Comparison of ENCODE assay signal across 23 cellular contexts in genomic region chr4:159770398-159770797, GRCh38.
"Had no signal": no experiment of that assay in that cellular context is flagged by ENCODE, and none has a peak within 500 bp of the region (broad histone marks: within the 10 kb centered on the region; RNA-seq: fewer than 3 reads in every experiment).

No MANE protein-coding gene starts in this region.

- H3K36me3 ChIP-seq: colonic mucosa, vagina had no signal

- H3K27ac ChIP-seq: colonic mucosa, dorsolateral prefrontal cortex, testis, vagina had no signal

- H3K4me3 ChIP-seq: colonic mucosa, dorsolateral prefrontal cortex, testis, vagina had no signal

- H3K27me3 ChIP-seq: colonic mucosa, dorsolateral prefrontal cortex, testis, vagina had no signal

- ATAC-seq: activated CD8-positive, alpha-beta T cell treated with anti-CD3 and anti-CD28 coated beads, Interleukin-2, amount 10 ng/mL, durations not matched to agents 7 days and 5 days; effector memory CD8-positive, alpha-beta T cell; esophagus mucosa; left ventricle myocardium superior; sciatic nerve; stimulated activated naive B cell treated with anti-CD40 and anti-IgM and Interleukin-4, amounts not matched to agents 10 μg/mL and 1 μg/mL and 100 μg/mL, for 72 hours had no signal

- H3K4me1 ChIP-seq: colonic mucosa, testis, vagina had no signal

- H3K9me3 ChIP-seq: colonic mucosa, testis, vagina had no signal

- DNase-seq: activated CD4-positive, alpha-beta T cell treated with anti-CD3 and anti-CD28 coated beads, Interleukin-2, amount 50 U/mL, for 1 hour; activated CD4-positive, CD25-positive, alpha-beta regulatory T cell treated with anti-CD3 and anti-CD28 coated beads, Interleukin-2, amount 50 U/mL, for 72 hours; activated CD8-positive, alpha-beta T cell treated with anti-CD3 and anti-CD28 coated beads, Interleukin-2, amount 10 ng/mL, durations not matched to agents 7 days and 5 days; activated gamma-delta T cell treated with Interleukin-2 at 50 U/mL for 16 hours; activated T-cell treated with anti-CD3 and anti-CD28 coated beads, Interleukin-2, amount 50 U/mL, for 1 hour; aorta; central memory CD4-positive, alpha-beta T cell; colonic mucosa; dorsolateral prefrontal cortex; effector memory CD8-positive, alpha-beta T cell; head of caudate nucleus; hypothalamus; left ventricle myocardium superior; posterior cingulate gyrus; stimulated activated CD4-positive, alpha-beta T cell treated with anti-CD3 and anti-CD28 coated beads, Interleukin-2, amount 100 ng/mL, for 48 hours; stimulated activated CD8-positive, alpha-beta memory T cell treated with anti-CD3 and anti-CD28 coated beads, Interleukin-4, amount 100 ng/mL, for 48 hours; stimulated activated naive B cell treated with anti-CD40 and anti-IgM and Interleukin-4, amounts not matched to agents 10 μg/mL and 1 μg/mL and 100 μg/mL, for 72 hours; T1000; testis; trophoblast cell had no signal
